In genomic region chr5:176386491-176386890, GRCh38 we compare ENCODE assay signal across 10 cellular contexts. TPM values are rescaled to one million over a fixed set of nuclear protein-coding genes. Genes with fewer than 3 reads are reported as not detected.
DNase-seq lines count a peak whose midpoint lies in the region; ATAC-seq and TF ChIP-seq lines count a peak whose summit lies in the region.
"Had no signal": no experiment of that assay in that cellular context is flagged by ENCODE, and none has a peak within 500 bp of the region (broad histone marks: within the 10 kb centered on the region; RNA-seq: fewer than 3 reads in every experiment).

No MANE protein-coding gene starts in this region.

- no peak for ATAC-seq in CD4-positive, alpha-beta T cell (ENCODE audit: poor library complexity)
- ATAC-seq in activated naive CD4-positive, alpha-beta T cell treated with anti-CD3 and anti-CD28 coated beads, Interleukin-2, amount 50 U/mL, for 72 hours = no peak
- no peak for ATAC-seq in naive B cell (ENCODE audit: low read depth in 2 of 2)
- no peak for ATAC-seq in GM19452 (IDR thresholded peaks at IDR 0.05; ENCODE audit: unreplicated experiment)
- ATAC-seq in left lobe of liver = no peak

- intact Hi-C loops in CD4-positive, alpha-beta T cell (cut with DNase I, micrococcal nuclease) = loop anchor here (5.0 to 10.0 kb wide), 4 partner anchors 148 to 1171 kb away; partner anchors contain the start of genes FGFR4 (in 1 of the 2), LMAN2 (in 1 of the 2), RGS14 (in 1 of the 2) and RNF44 (in 1 of the 2)

- POLR2A ChIA-PET in CD4-positive, alpha-beta T cell (lab: Charles Lee) = interaction anchor here (1.1 to 1.3 kb wide), 2 partner anchors 30 to 61 kb away, joined by 3 read pairs; partner anchors contain the start of genes CLTB and FAF2
- POLR2A ChIA-PET in HEK293 (lab: Yijun Ruan, JAX) = interaction anchor here (2.2 kb wide), 1 partner anchor 25 kb away, joined by 6 read pairs; the partner anchor contains the start of gene KIAA1191

- no peak for DNase-seq in CD4-positive, alpha-beta T cell
- DNase-seq in activated naive CD4-positive, alpha-beta T cell treated with anti-CD3 and anti-CD28 coated beads, Interleukin-2, amount 50 U/mL, for 72 hours (ENCODE audit: low spot score in 2 of 2) = no peak
- DNase-seq in naive B cell (no peak), GM10266 (ENCODE audit: extremely low spot score) (no peak), left lobe of liver (ENCODE audit: low spot score) (no peak), NCI-H748 treated with DMSO at 0.1 percent for 48 hours (lab: John Stamatoyannopoulos, UW) (no peak)
- DNase-seq: head of caudate nucleus, NCI-H524 treated with DMSO at 0.1 percent for 48 hours had no signal

- TF ChIP-seq CTCF in CD4-positive, alpha-beta T cell (IDR thresholded peaks at IDR 0.05) = no peak
- TF ChIP-seq CTCF in HEK293 (tag by site-specific recombination; IDR thresholded peaks at IDR 0.05) (no peak), GM10266 (IDR thresholded peaks at IDR 0.05; ENCODE audit: control insufficient read depth, insufficient read depth, low read depth, missing control alignments) (no peak)

- H3K27me3 Mint-ChIP-seq in CD4-positive, alpha-beta T cell = no peaks in the 10 kb centered on the region
- no peaks in the 10 kb centered on the region for H3K27me3 Mint-ChIP-seq in naive B cell

- H3K27ac Mint-ChIP-seq in CD4-positive, alpha-beta T cell = no peak overlapping the region
- peak overlapping the region; percentile 98 to 100 for H3K27ac Mint-ChIP-seq in activated naive CD4-positive, alpha-beta T cell treated with anti-CD3 and anti-CD28 coated beads, Interleukin-2, amount 50 U/mL, for 72 hours
- H3K27ac Mint-ChIP-seq in naive B cell = peak overlapping the region in 2 of 6 donors; percentile 31 to 59

- H3K4me3 Mint-ChIP-seq in CD4-positive, alpha-beta T cell = peak overlapping the region; percentile 60
- peak overlapping the region in 7 of 8 donors; percentile 62 to 98 (median 82) for H3K4me3 Mint-ChIP-seq in naive B cell

- no peaks in the 10 kb centered on the region for H3K9me3 ChIP-seq in CD4-positive, alpha-beta T cell (ENCODE audit: control insufficient read depth, low read length)
- H3K9me3 ChIP-seq in HEK293 (ENCODE audit: control insufficient read depth, insufficient read depth, low read depth, low read length) = no peaks in the 10 kb centered on the region

- H3K4me1 ChIP-seq in HEK293 (ENCODE audit: control insufficient read depth, insufficient read depth, low read length) = no peaks in the 10 kb centered on the region

- CTCF ChIA-PET in CD4-positive, alpha-beta T cell (lab: Charles Lee) = interaction anchor here (0.7 kb wide), 1 partner anchor 24 kb away, joined by 3 read pairs; no protein-coding TSS in a partner anchor
- CTCF ChIA-PET in HEK293 (lab: Yijun Ruan, JAX) = no interaction called here

- H3K4me1 Mint-ChIP-seq in CD4-positive, alpha-beta T cell (ENCODE audit: low read depth) = peaks cover 38% of the 10 kb centered on the region
- H3K4me1 Mint-ChIP-seq in naive B cell = peaks cover 21 to 39% (median 29%) of the 10 kb centered on the region in 3 donors

- peaks cover 72% of the 10 kb centered on the region for H3K36me3 Mint-ChIP-seq in CD4-positive, alpha-beta T cell (ENCODE audit: low read depth)
- peaks cover 50 to 59% of the 10 kb centered on the region in 2 donors for H3K36me3 Mint-ChIP-seq in activated naive CD4-positive, alpha-beta T cell treated with anti-CD3 and anti-CD28 coated beads, Interleukin-2, amount 50 U/mL, for 72 hours
- H3K36me3 Mint-ChIP-seq in naive B cell = peaks cover 6 to 7% of the 10 kb centered on the region in 2 donors

- H3K36me3 ChIP-seq in HEK293 (ENCODE audit: control insufficient read depth in 2 of 2, insufficient read depth in 1 of 2, low read length in 2 of 2) = peaks cover 0 to 71% of the 10 kb centered on the region in 2 experiments; a peak in 2 of 3 replicates

- no peak overlapping the region for H3K27ac ChIP-seq in CD4-positive, alpha-beta T cell (ENCODE audit: low read depth, low read length)
- no peak overlapping the region for H3K27ac ChIP-seq in HEK293 (ENCODE audit: extremely low read depth, low read depth, low read length)

- no peaks in the 10 kb centered on the region for H3K27me3 ChIP-seq in CD4-positive, alpha-beta T cell (ENCODE audit: control insufficient read depth, insufficient read depth, low read length)

- no peaks in the 10 kb centered on the region for H3K9me3 Mint-ChIP-seq in CD4-positive, alpha-beta T cell
- H3K9me3 Mint-ChIP-seq in activated naive CD4-positive, alpha-beta T cell treated with anti-CD3 and anti-CD28 coated beads, Interleukin-2, amount 50 U/mL, for 72 hours = no peaks in the 10 kb centered on the region
- no peaks in the 10 kb centered on the region for H3K9me3 Mint-ChIP-seq in naive B cell

- no peak overlapping the region for H3K4me3 ChIP-seq in HEK293 (ENCODE audit: low read depth, low read length)

TF ChIP-seq in HEK293, 187 proteins besides CTCF, POLR2A, EP300 and RAD21:
- TF ChIP-seq ZNF155 (tag by site-specific recombination; IDR thresholded peaks at IDR 0.05) (no peak), ZNF624 (tag by site-specific recombination; IDR thresholded peaks at IDR 0.05) (no peak), ZNF600 (tag by site-specific recombination; IDR thresholded peaks at IDR 0.05) (no peak), ZBTB21 (tag by site-specific recombination; IDR thresholded peaks at IDR 0.05) (no peak), KLF9 (tag by site-specific recombination; IDR thresholded peaks at IDR 0.05; ENCODE audit: low read depth) (0 out of 2 replicates have a peak, but pooled peaks have one; percentile 15)
TF ChIP-seq in HEK293: peak in this region for 1.

RNA-seq across cellular contexts. Expression of gene NOP16, which starts 1.9 kb away (rescaled TPM):
- 10 to 100 TPM; 12.0 to 14.5 TPM for total RNA-seq in CD4-positive, alpha-beta T cell
- 10 to 100 TPM; 42.1 to 67.7 TPM for total RNA-seq in activated naive CD4-positive, alpha-beta T cell treated with anti-CD3 and anti-CD28 coated beads, Interleukin-2, amount 50 U/mL, for 72 hours
- 10 to 100 TPM; 15.9 to 39.6 (median 26.5) TPM for polyA plus RNA-seq in naive B cell (ENCODE audit: low read depth in 6 of 6)
- 12.0 TPM for total RNA-seq in left lobe of liver

RNA-seq across cellular contexts. Expression of gene HIGD2A, which starts 2.1 kb away (rescaled TPM):
- total RNA-seq in CD4-positive, alpha-beta T cell = 100 to 1,000 TPM in 1 of 2 experiments, 10 to 100 TPM in 1; 98.2 to 104 TPM
- total RNA-seq in activated naive CD4-positive, alpha-beta T cell treated with anti-CD3 and anti-CD28 coated beads, Interleukin-2, amount 50 U/mL, for 72 hours = 100 to 1,000 TPM; 120 to 154 TPM
- polyA plus RNA-seq in naive B cell (ENCODE audit: low read depth in 6 of 6) = 100 to 1,000 TPM; 137 to 220 (median 172) TPM
- total RNA-seq in left lobe of liver = 49.2 TPM

RNA-seq across cellular contexts. Expression of gene ARL10, which starts 21.2 kb away (rescaled TPM):
- 1 to 10 TPM; 3.2 to 4.4 TPM for total RNA-seq in CD4-positive, alpha-beta T cell
- 10 to 100 TPM in 1 of 2 donors, 1 to 10 TPM in 1; 3.1 to 19.1 TPM for total RNA-seq in activated naive CD4-positive, alpha-beta T cell treated with anti-CD3 and anti-CD28 coated beads, Interleukin-2, amount 50 U/mL, for 72 hours
- polyA plus RNA-seq in naive B cell (ENCODE audit: low read depth in 6 of 6) = 1 to 10 TPM; 1.8 to 4.1 (median 2.5) TPM
- total RNA-seq in left lobe of liver = 1.8 TPM

RNA-seq across cellular contexts. Expression of gene KIAA1191, which starts 24.9 kb away (rescaled TPM):
- 10 to 100 TPM; 64.8 TPM for total RNA-seq in CD4-positive, alpha-beta T cell
- total RNA-seq in activated naive CD4-positive, alpha-beta T cell treated with anti-CD3 and anti-CD28 coated beads, Interleukin-2, amount 50 U/mL, for 72 hours = 10 to 100 TPM; 58.3 to 58.9 TPM
- polyA plus RNA-seq in naive B cell (ENCODE audit: low read depth in 6 of 6) = 10 to 100 TPM; 46.8 to 56.4 (median 53.5) TPM
- total RNA-seq in left lobe of liver = 51.9 TPM

RNA-seq across cellular contexts. Expression of gene CLTB, which starts 29.8 kb away (rescaled TPM):
- 10 to 100 TPM; 69.5 to 73.2 TPM for total RNA-seq in CD4-positive, alpha-beta T cell
- total RNA-seq in activated naive CD4-positive, alpha-beta T cell treated with anti-CD3 and anti-CD28 coated beads, Interleukin-2, amount 50 U/mL, for 72 hours = 10 to 100 TPM; 41.8 to 48.6 TPM
- polyA plus RNA-seq in naive B cell (ENCODE audit: low read depth in 6 of 6) = 10 to 100 TPM; 42.3 to 64.4 (median 55.2) TPM
- 37.3 TPM for total RNA-seq in left lobe of liver
